Comparison of ENCODE assay signal across 8 cellular contexts in genomic region chr6:54754406-54754805, GRCh38.
"Had no signal": no experiment of that assay in that cellular context is flagged by ENCODE, and none has a peak within 500 bp of the region (broad histone marks: within the 10 kb centered on the region; RNA-seq: fewer than 3 reads in every experiment).

No MANE protein-coding gene starts in this region.

- DNase-seq: GM23248, GOT3, H7, HFFc6, KBM-7 had no signal

- H3K36me3 ChIP-seq: HAP-1 had no signal

- H3K4me1 ChIP-seq: HAP-1 had no signal

- H3K27ac ChIP-seq: GM23248, HL-60 had no signal

- H2AFZ ChIP-seq: GM23248 had no signal

- H3K9me3 ChIP-seq: HAP-1 had no signal

- H3K4me3 ChIP-seq: GM23248, HAP-1 had no signal

- H3K9ac ChIP-seq: GM23248 had no signal

- ATAC-seq: HCT116 had no signal
